Comparison of ENCODE assay signal across 1 cellular context in the genomic region with DNA sequence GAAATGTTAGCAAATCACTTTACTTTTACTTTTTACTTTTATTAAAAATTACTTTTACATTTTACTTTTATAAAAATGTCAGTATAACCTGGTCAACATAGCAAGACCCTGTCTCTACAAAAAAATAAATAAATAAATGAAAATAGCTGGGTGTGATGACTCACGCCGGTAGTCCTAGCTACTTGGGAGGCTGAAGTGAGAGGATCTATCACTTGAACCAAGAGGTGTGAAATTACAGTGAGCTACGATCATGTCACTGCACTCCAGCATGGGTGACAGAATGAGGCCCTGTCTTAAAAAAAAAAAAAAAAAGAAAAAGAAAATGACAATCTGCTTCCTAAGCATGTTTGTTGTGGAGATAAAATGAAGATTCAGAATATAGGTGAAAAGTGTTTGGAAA.
TF ChIP-seq lines count a peak whose summit lies in the region.

No MANE protein-coding gene starts in this region.

TF ChIP-seq in K562, 482 proteins besides CTCF, POLR2A, EP300 and RAD21:
- no peak for TF ChIP-seq ZBTB11 (CRISPR knock-in tag; IDR thresholded peaks at IDR 0.05)
- no peak for TF ChIP-seq XRCC5 (IDR thresholded peaks at IDR 0.05; ENCODE audit: low read depth, low read length)
- TF ChIP-seq PHF8 (IDR thresholded peaks at IDR 0.05; ENCODE audit: borderline replicate concordance, low read length) = no peak
- TF ChIP-seq, protein P1, sequence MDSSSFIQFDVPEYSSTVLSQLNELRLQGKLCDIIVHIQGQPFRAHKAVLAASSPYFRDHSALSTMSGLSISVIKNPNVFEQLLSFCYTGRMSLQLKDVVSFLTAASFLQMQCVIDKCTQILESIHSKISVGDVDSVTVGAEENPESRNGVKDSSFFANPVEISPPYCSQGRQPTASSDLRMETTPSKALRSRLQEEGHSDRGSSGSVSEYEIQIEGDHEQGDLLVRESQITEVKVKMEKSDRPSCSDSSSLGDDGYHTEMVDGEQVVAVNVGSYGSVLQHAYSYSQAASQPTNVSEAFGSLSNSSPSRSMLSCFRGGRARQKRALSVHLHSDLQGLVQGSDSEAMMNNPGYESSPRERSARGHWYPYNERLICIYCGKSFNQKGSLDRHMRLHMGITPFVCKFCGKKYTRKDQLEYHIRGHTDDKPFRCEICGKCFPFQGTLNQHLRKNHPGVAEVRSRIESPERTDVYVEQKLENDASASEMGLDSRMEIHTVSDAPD (CRISPR knock-in tag; IDR thresholded peaks at IDR 0.05) = no peak
- TF ChIP-seq DPF2 (IDR thresholded peaks at IDR 0.05) = no peak
- 0 out of 2 replicates have a peak, but pooled peaks have one; percentile 9 for TF ChIP-seq ZNF384 (IDR thresholded peaks at IDR 0.05; ENCODE audit: low read depth, low read length)
- no peak for TF ChIP-seq ZNF584 (CRISPR knock-in tag; IDR thresholded peaks at IDR 0.05; ENCODE audit: low read depth)
- no peak for TF ChIP-seq POU5F1 (IDR thresholded peaks at IDR 0.05; ENCODE audit: borderline replicate concordance, low read depth, low read length, partially characterized antibody)
- no peak for TF ChIP-seq CHCHD3 (CRISPR knock-in tag; IDR thresholded peaks at IDR 0.05)
- TF ChIP-seq HDAC3 (IDR thresholded peaks at IDR 0.05; ENCODE audit: borderline replicate concordance, partially characterized antibody) = no peak
- no peak for TF ChIP-seq COPS2 (conservative IDR thresholded peaks at IDR 0.05)
- no peak for TF ChIP-seq SAFB (IDR thresholded peaks at IDR 0.05; ENCODE audit: borderline replicate concordance, low read depth, low read length)
- peak; percentile 33; the same call in 1 of the 2 replicates for TF ChIP-seq ZNF316 (IDR thresholded peaks at IDR 0.05)
- TF ChIP-seq THRB (CRISPR knock-in tag; conservative IDR thresholded peaks at IDR 0.05) = no peak
- no peak for TF ChIP-seq U2AF1 (optimal IDR thresholded peaks at IDR 0.05; ENCODE audit: low read depth, low read length)
